8 cellular contexts compared by ENCODE assay signal in the genomic region with DNA sequence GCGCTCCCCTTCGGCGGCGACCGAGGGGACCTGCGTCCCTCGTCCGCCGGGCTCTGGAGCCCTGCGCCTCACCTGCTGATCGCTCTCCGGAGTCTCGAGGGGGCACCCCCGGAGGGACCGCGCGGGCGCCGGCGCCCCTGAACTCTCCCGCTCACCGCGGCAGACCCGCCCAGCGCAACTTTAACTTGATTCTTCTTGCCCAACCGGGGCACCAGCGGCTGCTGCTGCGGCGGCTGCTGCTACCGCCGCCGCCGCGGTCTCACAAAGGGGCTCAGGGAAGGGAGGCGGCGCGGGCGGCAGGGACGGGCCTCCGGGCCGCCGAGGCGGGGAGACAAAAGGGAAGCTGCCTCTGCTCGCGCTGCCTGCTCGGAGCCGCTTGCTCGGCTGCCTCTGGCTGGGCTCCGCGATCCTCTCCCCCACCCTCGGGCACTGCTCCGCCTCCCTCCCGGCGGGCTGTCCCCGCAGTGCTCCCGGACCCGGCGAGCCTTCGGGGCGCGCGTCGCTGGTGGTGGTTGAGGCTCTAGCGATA. TPM values are rescaled to one million over a fixed set of nuclear protein-coding genes. Genes with fewer than 3 reads are reported as not detected.
A peak's percentile ranks its signal among the peaks of the same experiment; 100 is the strongest.
DNase-seq lines count a peak whose midpoint lies in the region; ATAC-seq and TF ChIP-seq lines count a peak whose summit lies in the region.

A gene (plus strand): TSS at position 456 of the 529 bp plus-strand sequence.

- H3K4me3 ChIP-seq in astrocyte of the spinal cord (ENCODE audit: low read depth, low read length) (peak within 1 kb of the TSS; percentile 62), iPS DF 6.9 (ENCODE audit: low read length) (peak within 1 kb of the TSS; percentile 76; the same call in 1 of the 2 replicates), gastrocnemius medialis (peak within 1 kb of the TSS; percentile 82 to 97 (median 89))

- H3K9me3 Mint-ChIP-seq in T-helper 2 cell treated with Interferon-gamma antibody and Interleukin-4, amounts not matched to agents 5 μg/mL and 100 μg/mL, for 36 hours: no peaks in the 10 kb centered on the region

- peak within 1 kb of the TSS; percentile 90 for H3K4me3 Mint-ChIP-seq in T-helper 2 cell treated with Interferon-gamma antibody and Interleukin-4, amounts not matched to agents 5 μg/mL and 100 μg/mL, for 36 hours

- in situ Hi-C loops in G401 (cut with HindIII; ENCODE audit: low sequenced_read_pairs) (no loop called here), KBM-7 (cut with MboI; ENCODE audit: low pct_unique_long_range_greater_than_20kb, low sequenced_read_pairs) (no loop called here), astrocyte of the spinal cord (cut with HindIII; ENCODE audit: low sequenced_read_pairs) (no loop called here), gastrocnemius medialis (cut with MboI; ENCODE audit: low sequenced_read_pairs in 4 of 4) (loop anchor here in 2 of 4 donors (10.0 kb wide), 2 partner anchors 49 to 191 kb away; a partner anchor contains a TSS)

- H3K4me1 ChIP-seq in iPS DF 6.9 (ENCODE audit: control insufficient read depth, insufficient read depth, low read length): peaks cover 4% of the 10 kb centered on the region
- H3K4me1 ChIP-seq in gastrocnemius medialis: peaks cover 28 to 31% of the 10 kb centered on the region in 2 donors

- intact Hi-C loops in gastrocnemius medialis (cut with DNase I; ENCODE audit: low total_unique reads): loop anchor here (1.0 to 10.0 kb wide), 9 partner anchors 17 to 901 kb away; a partner anchor contains a TSS

- H3K27ac Mint-ChIP-seq in T-helper 2 cell treated with Interferon-gamma antibody and Interleukin-4, amounts not matched to agents 5 μg/mL and 100 μg/mL, for 36 hours: peak within 1 kb of the TSS; percentile 96

- no peak within 1 kb of the TSS for H3K27ac ChIP-seq in iPS DF 6.9 (ENCODE audit: low read length)
- peak within 1 kb of the TSS; percentile 94 to 99 (median 96) for H3K27ac ChIP-seq in gastrocnemius medialis

- TF ChIP-seq POLR2A in gastrocnemius medialis (IDR thresholded peaks at IDR 0.05): no peak

- H3K27me3 Mint-ChIP-seq in T-helper 2 cell treated with Interferon-gamma antibody and Interleukin-4, amounts not matched to agents 5 μg/mL and 100 μg/mL, for 36 hours (ENCODE audit: low read depth): peaks cover 54% of the 10 kb centered on the region

- DNase-seq in G401 (ENCODE audit: low spot score) (peak; percentile 62), KBM-7 (peak; percentile 84), astrocyte of the spinal cord (ENCODE audit: low read depth, low spot score) (peak; percentile 52), iPS DF 6.9 (ENCODE audit: low read depth, low spot score) (no peak), gastrocnemius medialis (peak; percentile 31 to 41), OCI-M2 (lab: John Stamatoyannopoulos, UW; ENCODE audit: unreplicated experiment) (no peak)
- no peak for DNase-seq in T-helper 2 cell treated with Interferon-gamma antibody and Interleukin-4, amounts not matched to agents 5 μg/mL and 100 μg/mL, for 36 hours (ENCODE audit: low spot score)

- peaks cover 24% of the 10 kb centered on the region for H3K4me1 Mint-ChIP-seq in T-helper 2 cell treated with Interferon-gamma antibody and Interleukin-4, amounts not matched to agents 5 μg/mL and 100 μg/mL, for 36 hours (ENCODE audit: low read depth)

- H3K36me3 Mint-ChIP-seq in T-helper 2 cell treated with Interferon-gamma antibody and Interleukin-4, amounts not matched to agents 5 μg/mL and 100 μg/mL, for 36 hours (ENCODE audit: low read depth): no peaks in the 10 kb centered on the region

- H3K27me3 ChIP-seq in iPS DF 6.9 (ENCODE audit: control insufficient read depth, insufficient read depth, low read length) (peaks cover 14% of the 10 kb centered on the region), gastrocnemius medialis (no peaks in the 10 kb centered on the region)

- TF ChIP-seq CTCF in astrocyte of the spinal cord (IDR thresholded peaks at IDR 0.05; ENCODE audit: low read depth, low read length) (no peak), gastrocnemius medialis (IDR thresholded peaks at IDR 0.05 in 4 of 5, conservative IDR thresholded peaks at IDR 0.05 in 1 of 5) (peak in 1 of 5 experiments; percentile 7)

- ATAC-seq in GM21723 (IDR thresholded peaks at IDR 0.05; ENCODE audit: unreplicated experiment): peak; percentile 52
- ATAC-seq in gastrocnemius medialis: peak; percentile 31 to 43

- H3K36me3 ChIP-seq in iPS DF 6.9 (ENCODE audit: control insufficient read depth, insufficient read depth, low read length) (no peaks in the 10 kb centered on the region), gastrocnemius medialis (no peaks in the 10 kb centered on the region)

- H3K9me3 ChIP-seq in iPS DF 6.9 (ENCODE audit: control insufficient read depth, insufficient read depth, low read length) (no peaks in the 10 kb centered on the region), gastrocnemius medialis (no peaks in the 10 kb centered on the region)

- WGBS in iPS DF 6.9 (ENCODE audit: insufficient coverage, insufficient read length): no CpG with 5 or more reads among the region's 64 CpGs

RNA-seq across cellular contexts. Expression of the gene that starts here (rescaled TPM):
- total RNA-seq in G401 (2014; rRNA removed; shearing (Covaris generic)): under 0.01 TPM in 1 of 2 replicates, not detected in the other
- 100 to 1,000 TPM in 3 of 4 donors, 10 to 100 TPM in 1; 85.0 to 243 (median 122) TPM for total RNA-seq in gastrocnemius medialis

Comparison
In these comparisons a context has a peak if more than half of its experiments do, and no peak if none do; other contexts are left out.
1. RNA of the gene that starts here (total RNA-seq): 85.0 to 243 TPM in gastrocnemius medialis; under 0.01 TPM in G401; every median in the first group is over 10 times any median in the second.
2. Peak in DNase-seq in G401; RNA of the gene not detected or under 1 TPM.
3. DNase-seq: peak in KBM-7 (single experiment), astrocyte of the spinal cord (single experiment) and gastrocnemius medialis (2 of 2); none in T-helper 2 cell treated with Interferon-gamma antibody and Interleukin-4, amounts not matched to agents 5 μg/mL and 100 μg/mL, for 36 hours (single experiment), iPS DF 6.9 (single experiment) and OCI-M2 (single experiment).
4. Peak in every context shown above with its lines, with median percentiles within 50 percentile points of each other: H3K4me3 ChIP-seq.